In the genomic region with DNA sequence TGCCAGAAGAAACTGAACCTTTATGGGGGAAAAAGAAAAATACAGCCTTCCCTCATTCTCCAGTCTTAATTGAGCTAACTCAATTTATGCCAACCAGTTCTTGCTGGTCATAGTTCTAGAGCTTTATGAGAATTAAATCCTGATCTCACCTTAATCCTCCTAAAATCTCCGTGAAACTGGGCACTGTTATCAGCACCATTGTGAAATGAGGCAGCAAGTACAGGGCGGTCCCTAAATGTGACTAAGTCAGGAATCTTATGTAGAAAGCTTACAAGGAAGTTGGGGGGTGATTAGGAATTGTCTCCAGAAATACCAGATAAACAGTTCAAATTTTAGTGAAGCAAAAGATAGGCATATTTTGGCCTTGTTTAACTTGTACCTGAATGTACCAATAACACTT, we compare ENCODE assay signal across 20 cellular contexts.
DNase-seq lines count a peak whose midpoint lies in the region; FAIRE-seq and TF ChIP-seq lines count a peak whose summit lies in the region.
"Had no signal": no experiment of that assay in that cellular context is flagged by ENCODE, and none has a peak within 500 bp of the region (broad histone marks: within the 10 kb centered on the region; RNA-seq: fewer than 3 reads in every experiment).

No MANE protein-coding gene starts in this region.

- FAIRE-seq in GM19239 (lab: Jason Lieb, UNC) = no peak
- FAIRE-seq: A204.1, G401.6, GM12892, H1 had no signal

- no peak overlapping the region for H3K4me3 ChIP-seq in cardiac fibroblast (replicated peaks in 1 of 2; ENCODE audit: low read depth in 2 of 2, low read length in 2 of 2)
- H3K4me3 ChIP-seq in fibroblast of pulmonary artery (replicated peaks; ENCODE audit: low read depth, low read length) = no peak overlapping the region
- H3K4me3 ChIP-seq: BLaER1 had no signal

- TF ChIP-seq CTCF in cardiac fibroblast (IDR thresholded peaks at IDR 0.05; ENCODE audit: low read depth, low read length) (no peak), fibroblast of pulmonary artery (IDR thresholded peaks at IDR 0.05; ENCODE audit: low read length, missing control alignments) (no peak)

- peak; percentile 1 for DNase-seq in NCI-H82 (lab: John Stamatoyannopoulos, UW)
- DNase-seq in NCI-H82 treated with DMSO at 0.1 percent for 48 hours (lab: John Stamatoyannopoulos, UW; ENCODE audit: unreplicated experiment) = no peak
- DNase-seq in cardiac fibroblast (ENCODE audit: low read depth in 2 of 2) = peak; percentile 37 to 38
- peak; percentile 48 for DNase-seq in fibroblast of pulmonary artery (ENCODE audit: low read depth)
- peak; percentile 36 for DNase-seq in iris pigment epithelial cell (ENCODE audit: low read depth)
- no peak for DNase-seq in epidermal melanocyte (ENCODE audit: insufficient read length, low spot score)
- no peak for DNase-seq in GM19239 (ENCODE audit: insufficient read length, low spot score)
- DNase-seq in HPDE6-E6E7 (ENCODE audit: extremely low spot score) = no peak
- DNase-seq: Caco-2; CD4-positive, CD25-positive, alpha-beta regulatory T cell; CD8-positive, alpha-beta T cell; DMS153; DND-41; H7; HCEC 1CT had no signal

Comparison
In these comparisons a context has a peak if more than half of its experiments do, and no peak if none do; other contexts are left out.
1. DNase-seq: peak in NCI-H82 (single experiment), cardiac fibroblast (2 of 2), fibroblast of pulmonary artery (single experiment) and iris pigment epithelial cell (single experiment); none in NCI-H82 treated with DMSO at 0.1 percent for 48 hours (single experiment), epidermal melanocyte (single experiment), GM19239 (single experiment) and HPDE6-E6E7 (single experiment).